Comparison of ENCODE assay signal across 14 cellular contexts in genomic region chr20:49865559-49865958, GRCh38. TPM values are rescaled to one million over a fixed set of nuclear protein-coding genes. Genes with fewer than 3 reads are reported as not detected.
A peak's percentile ranks its signal among the peaks of the same experiment; 100 is the strongest.
DNase-seq lines count a peak whose midpoint lies in the region; ATAC-seq, FAIRE-seq and TF ChIP-seq lines count a peak whose summit lies in the region.
"Had no signal": no experiment of that assay in that cellular context is flagged by ENCODE, and none has a peak within 500 bp of the region (broad histone marks: within the 10 kb centered on the region; RNA-seq: fewer than 3 reads in every experiment).

No MANE protein-coding gene starts in this region.

- peak overlapping the region; percentile 72 for H3K9ac ChIP-seq in GM23248
- H3K9ac ChIP-seq in GM12878 (ENCODE audit: control insufficient read depth, insufficient read depth, low read length) = no peak overlapping the region; the same call in 1 of the 2 replicates

- POLR2A ChIA-PET in GM12878 (lab: Charles Lee) = interaction anchor here (0.5 kb wide), 1 partner anchor 13 kb away, joined by 3 read pairs; no protein-coding TSS in a partner anchor

- H3K4me3 ChIP-seq in AG09309 (ENCODE audit: control insufficient read depth, low read depth, low read length) (no peak overlapping the region), GM23248 (peak overlapping the region; percentile 40; the same call in 1 of the 2 replicates), GM12878 (no peak overlapping the region), small intestine (ENCODE audit: low read depth in 1 of 2, low read length in 2 of 2) (no peak overlapping the region)
- H3K4me3 ChIP-seq: colonic mucosa, esophagus squamous epithelium, testis had no signal

- no peak for FAIRE-seq in GM12878 (lab: Jason Lieb, UNC)
- no peak for FAIRE-seq in small intestine (lab: Jason Lieb, UNC)

- TF ChIP-seq EP300 in GM12878 (IDR thresholded peaks at IDR 0.05; ENCODE audit: borderline replicate concordance in 1 of 2, control insufficient read depth in 1 of 2, low read depth in 2 of 2, low read length in 2 of 2) = no peak

- in situ Hi-C loops in GM23248 (cut with MboI) = no loop called here
- in situ Hi-C loops in GM12878 (cut with MboI) = loop anchor here (25.0 kb wide), 1 partner anchor 528 kb away; no protein-coding TSS in a partner anchor

- H3K79me2 ChIP-seq in GM23248 (ENCODE audit: insufficient read depth) (no peaks in the 10 kb centered on the region), GM12878 (ENCODE audit: control insufficient read depth, insufficient read depth, low read length) (no peaks in the 10 kb centered on the region)

- no peaks in the 10 kb centered on the region for H3K9me3 ChIP-seq in GM23248 (ENCODE audit: low read depth)
- no peaks in the 10 kb centered on the region for H3K9me3 ChIP-seq in GM12878 (replicated peaks; ENCODE audit: control insufficient read depth, insufficient read depth, low read length)
- no peaks in the 10 kb centered on the region for H3K9me3 ChIP-seq in small intestine (ENCODE audit: control insufficient read depth, low read depth)
- H3K9me3 ChIP-seq: colonic mucosa, esophagus squamous epithelium, testis had no signal

- TF ChIP-seq CTCF in AG09309 (IDR thresholded peaks at IDR 0.05; ENCODE audit: control insufficient read depth, insufficient read depth, low read depth, low read length, missing control alignments) (peak; percentile 11), GM12878 (IDR thresholded peaks at IDR 0.05 in 2 of 3, conservative IDR thresholded peaks at IDR 0.05 in 1 of 3; ENCODE audit: control insufficient read depth in 2 of 3, extremely low read depth in 1 of 3, insufficient read depth in 1 of 3, low read depth in 3 of 3, low read length in 3 of 3) (no peak)

- H3K27ac ChIP-seq in GM23248 (peak overlapping the region; percentile 90), GM12878 (ENCODE audit: control insufficient read depth, insufficient read depth) (peak overlapping the region; percentile 84), small intestine (ENCODE audit: low read depth in 1 of 2, low read length in 1 of 2) (no peak overlapping the region)
- H3K27ac ChIP-seq: colonic mucosa, esophagus squamous epithelium, testis had no signal

- 66 to 70% methylated on average over 7 of the region's 7 CpGs for WGBS in GM23248 (ENCODE audit: low coverage in 1 of 2, low lambda C conversion rate in 2 of 2, missing lambda C conversion rate in 2 of 2), 2 experiments
- 49% methylated on average over 7 of the region's 7 CpGs for WGBS in GM12878 (ENCODE audit: insufficient coverage, insufficient replicate concordance, low lambda C conversion rate, missing lambda C conversion rate)
- WGBS in small intestine, 3 donors = 84 to 97% (median 89%) methylated on average over 7 of the region's 7 CpGs

- CTCF ChIA-PET in GM12878 (lab: Yijun Ruan, JAX) = no interaction called here

- H3K4me2 ChIP-seq in GM23248 (ENCODE audit: unreplicated experiment) (peak overlapping the region; percentile 58), GM12878 (ENCODE audit: control insufficient read depth, insufficient read depth) (peak overlapping the region; percentile 18; the same call in 1 of the 2 replicates)

- no peak for TF ChIP-seq RAD21 in GM12878 (IDR thresholded peaks at IDR 0.05; ENCODE audit: insufficient read depth, low read depth, low read length)

- H2AFZ ChIP-seq in GM23248 (peak overlapping the region; percentile 42), GM12878 (ENCODE audit: control insufficient read depth, low read depth, low read length) (no peak overlapping the region)

- H3K9me2 ChIP-seq in GM23248 (ENCODE audit: insufficient read depth) = no peaks in the 10 kb centered on the region

- H3K36me3 ChIP-seq in GM23248 (ENCODE audit: low read depth) = no peaks in the 10 kb centered on the region
- peaks cover 4 to 6% of the 10 kb centered on the region in 2 experiments; a peak in 3 of 4 replicates for H3K36me3 ChIP-seq in GM12878 (ENCODE audit: control insufficient read depth in 2 of 2, insufficient read depth in 2 of 2, low read length in 1 of 2)
- H3K36me3 ChIP-seq in small intestine (ENCODE audit: control insufficient read depth in 2 of 2, insufficient read depth in 2 of 2, low read length in 2 of 2) = peaks cover 4 to 6% of the 10 kb centered on the region in 2 donors

- H3K4me1 ChIP-seq in GM23248 (ENCODE audit: insufficient read depth) (peaks cover 26% of the 10 kb centered on the region), GM12878 (ENCODE audit: control insufficient read depth, insufficient read depth, low read length) (peaks cover 19% of the 10 kb centered on the region), small intestine (ENCODE audit: control insufficient read depth in 2 of 2, insufficient read depth in 1 of 2, low read depth in 1 of 2, low read length in 1 of 2) (no peaks in the 10 kb centered on the region)
- H3K4me1 ChIP-seq: colonic mucosa, testis had no signal

- TF ChIP-seq POLR2A in GM12878 (IDR thresholded peaks at IDR 0.05; ENCODE audit: low read depth, low read length) = no peak

- H3F3A ChIP-seq in GM23248 (ENCODE audit: insufficient read depth) = peaks cover 25% of the 10 kb centered on the region

- H3K27me3 ChIP-seq in GM23248 (replicated peaks; ENCODE audit: insufficient read depth) (no peaks in the 10 kb centered on the region), GM12878 (replicated peaks in 1 of 2; ENCODE audit: control insufficient read depth in 2 of 2, insufficient read depth in 2 of 2, low read length in 1 of 2) (no peaks in the 10 kb centered on the region), small intestine (ENCODE audit: control insufficient read depth in 2 of 2, insufficient read depth in 2 of 2, low read length in 2 of 2) (no peaks in the 10 kb centered on the region)
- H3K27me3 ChIP-seq: colonic mucosa, esophagus squamous epithelium, testis had no signal

- SMC1A ChIA-PET in GM12878 (lab: Charles Lee; ENCODE audit: uncharacterized antibody, unreplicated experiment) = no interaction called here

- RAD21 ChIA-PET in GM12878 (lab: Charles Lee; ENCODE audit: unreplicated experiment) = no interaction called here

- DNase-seq in AG09309 (ENCODE audit: low read depth) (peak; percentile 83), GM23248 (peak; percentile 74), GM12878 (ENCODE audit: low read depth, low spot score) (no peak), myocyte (ENCODE audit: low read depth) (peak; percentile 19), NCI-H524 (lab: John Stamatoyannopoulos, UW) (no peak), small intestine (no peak), NCI-H2081 treated with DMSO at 0.1 percent for 48 hours (lab: John Stamatoyannopoulos, UW) (no peak)
- DNase-seq: colonic mucosa; esophagus squamous epithelium; NCI-H1048; NCI-H2171 treated with DMSO at 0.1 percent for 48 hours; stimulated activated CD4-positive, alpha-beta T cell treated with anti-CD3 and anti-CD28 coated beads, Interleukin-15, amount 100 ng/mL, for 24 hours; testis had no signal

- H4K20me1 ChIP-seq in GM23248 (ENCODE audit: insufficient read depth) = no peaks in the 10 kb centered on the region
- H4K20me1 ChIP-seq in GM12878 (ENCODE audit: control insufficient read depth, insufficient read depth) = no peaks in the 10 kb centered on the region

- BruUV-seq in GM12878 (replicated peaks; lab: Mats Ljungman, UMichigan) = no TSS peak

- ATAC-seq in GM12878 (no peak), GM21717 (IDR thresholded peaks at IDR 0.05; ENCODE audit: unreplicated experiment) (no peak)

- intact Hi-C loops in GM12878 (cut with micrococcal nuclease; ENCODE audit: unreplicated experiment) = no loop called here

RNA-seq across cellular contexts. Expression of gene SPATA2, which starts 49.8 kb away (rescaled TPM):
- total RNA-seq in GM23248 (2014; rRNA removed; shearing (Covaris generic)) = 3.1 and 4.8 TPM in 2 replicates
- polyA plus RNA-seq in GM23248 (2016; fragmentation: Nextera tagmentation; extraction: Ambion mirVana) = 4.2 and 4.6 TPM in 2 replicates
- 5.1 and 5.4 TPM in 2 replicates for total RNA-seq in GM12878 (2013; cell fraction: nucleolus; rRNA removed)
- total RNA-seq in GM12878 (2014; rRNA removed) = 3.7 and 5.3 TPM in 2 replicates
- total RNA-seq in GM12878 (2014; rRNA removed; fragmentation: Illumina TruSeq; extraction: Trizol) = 2.9 and 3.4 TPM in 2 replicates
- total RNA-seq in GM12878 (2021) = 10.1 and 11.7 TPM in 2 replicates
- 3.2 TPM for polyA plus RNA-seq in GM12878 (2011; ENCODE audit: low read depth)
- polyA plus RNA-seq in GM12878 (2011; rRNA removed) = 2.8 and 5.5 TPM in 2 replicates
- polyA plus RNA-seq in GM12878 (2011; cell fraction: cytosol; rRNA removed) = 5.0 and 5.7 TPM in 2 replicates
- 5.2 and 6.5 TPM in 2 replicates for polyA plus RNA-seq in GM12878 (2011; cell fraction: nucleus; rRNA removed)
- polyA plus RNA-seq in GM12878 (2012) = 6.0 and 6.2 TPM in 2 replicates
- 4.6 and 5.7 TPM in 2 replicates for polyA plus RNA-seq in GM12878 (2014; fragmentation: Illumina TruSeq; extraction: Trizol)
- polyA plus RNA-seq in GM12878 (2014; fragmentation: Nextera tagmentation; extraction: Ambion mirVana) = 1 to 10 TPM in 1 of 2 experiments, under 1 TPM in 1; 0.93 to 1.3 TPM
- polyA plus RNA-seq in GM12878 (2014; rRNA removed) = 6.4 and 7.8 TPM in 2 replicates
- polyA plus RNA-seq in GM12878 (2016; fragmentation: Nextera tagmentation; extraction: Ambion mirVana) = 1 to 10 TPM; 7.9 to 8.7 TPM
- 3.8 and 5.0 TPM in 2 replicates for polyA minus RNA-seq in GM12878 (2011; rRNA and poly(A)+ RNA removed)
- 2.9 and 3.7 TPM in 2 replicates for polyA minus RNA-seq in GM12878 (2011; cell fraction: cytosol; rRNA and poly(A)+ RNA removed)
- 2.3 and 4.9 TPM in 2 replicates for polyA minus RNA-seq in GM12878 (2011; cell fraction: nucleus; rRNA and poly(A)+ RNA removed)
- 4.1 and 4.8 TPM in 2 replicates for total RNA-seq in myocyte
- 5.5 TPM for polyA plus RNA-seq in myocyte (2012)
- polyA plus RNA-seq in small intestine = 10 to 100 TPM in 1 of 3 donors, 1 to 10 TPM in 2; 8.6 to 11.0 (median 9.9) TPM

RNA-seq across cellular contexts. Expression of gene SLC9A8, which starts 52.9 kb away (rescaled TPM):
- total RNA-seq in GM23248 (2014; rRNA removed; shearing (Covaris generic)) = 5.0 and 6.3 TPM in 2 replicates
- polyA plus RNA-seq in GM23248 (2016; fragmentation: Nextera tagmentation; extraction: Ambion mirVana) (3.2 and 4.2 TPM in 2 replicates), GM12878 (2011; rRNA removed) (3.0 and 5.1 TPM in 2 replicates), GM12878 (2014; fragmentation: Illumina TruSeq; extraction: Trizol) (6.5 and 8.2 TPM in 2 replicates), GM12878 (2014; fragmentation: Nextera tagmentation; extraction: Ambion mirVana) (under 1 TPM; 0.40 to 0.53 TPM), GM12878 (2014; rRNA removed) (8.9 and 9.5 TPM in 2 replicates), GM12878 (2016; fragmentation: Nextera tagmentation; extraction: Ambion mirVana) (1 to 10 TPM; 4.7 to 4.9 TPM), small intestine (1 to 10 TPM; 3.5 to 8.3 (median 4.0) TPM)
- 52.8 and 65.8 TPM in 2 replicates for total RNA-seq in GM12878 (2013; cell fraction: nucleolus; rRNA removed)
- total RNA-seq in GM12878 (2014; rRNA removed) (11.7 and 15.5 TPM in 2 replicates), GM12878 (2014; rRNA removed; fragmentation: Illumina TruSeq; extraction: Trizol) (7.8 and 8.8 TPM in 2 replicates), GM12878 (2021) (11.5 and 11.8 TPM in 2 replicates), myocyte (8.0 and 9.1 TPM in 2 replicates)
- polyA plus RNA-seq in GM12878 (2011; ENCODE audit: low read depth) = 4.4 TPM
- 4.5 TPM in 2 replicates for polyA plus RNA-seq in GM12878 (2011; cell fraction: cytosol; rRNA removed)
- 23.5 and 26.3 TPM in 2 replicates for polyA plus RNA-seq in GM12878 (2011; cell fraction: nucleus; rRNA removed)
- 7.2 and 8.6 TPM in 2 replicates for polyA plus RNA-seq in GM12878 (2012)
- polyA minus RNA-seq in GM12878 (2011; rRNA and poly(A)+ RNA removed) = 36.6 and 38.0 TPM in 2 replicates
- polyA minus RNA-seq in GM12878 (2011; cell fraction: cytosol; rRNA and poly(A)+ RNA removed) = 1.6 and 1.9 TPM in 2 replicates
- 29.6 and 48.5 TPM in 2 replicates for polyA minus RNA-seq in GM12878 (2011; cell fraction: nucleus; rRNA and poly(A)+ RNA removed)
- polyA plus RNA-seq in myocyte (2012) = 7.1 TPM

Comparison
In these comparisons a context has a peak if more than half of its experiments do, and no peak if none do; other contexts are left out.
1. DNase-seq: peak in AG09309 (single experiment), GM23248 (single experiment) and myocyte (single experiment); none in GM12878 (single experiment), NCI-H524 (0 of 2), small intestine (single experiment) and NCI-H2081 treated with DMSO at 0.1 percent for 48 hours (single experiment).
2. H3K27ac ChIP-seq: peak in GM23248 (single experiment) and GM12878 (single experiment); none in small intestine (0 of 2).